8 cellular contexts compared by ENCODE assay signal in genomic region chr1:51234721-51235425, GRCh38. TPM values are rescaled to one million over a fixed set of nuclear protein-coding genes. Genes with fewer than 3 reads are reported as not detected.
DNase-seq lines count a peak whose midpoint lies in the region; ATAC-seq and TF ChIP-seq lines count a peak whose summit lies in the region.

No MANE protein-coding gene starts in this region.

- H3K4me2 ChIP-seq in BLaER1 = peak overlapping the region; percentile 85

- H3K4me3 ChIP-seq in BLaER1 = peak overlapping the region; percentile 80; the same call in 1 of the 2 replicates
- H3K4me3 ChIP-seq in endodermal cell (ENCODE audit: low read length) = peak overlapping the region; percentile 98
- H3K4me3 ChIP-seq in subcutaneous abdominal adipose tissue (ENCODE audit: low read depth in 1 of 5, low read length in 5 of 5) = peak overlapping the region in 3 of 5 donors; percentile 96 to 98 (median 97)

- H3K36me3 ChIP-seq in BLaER1 (no peaks in the 10 kb centered on the region), endodermal cell (ENCODE audit: control insufficient read depth, insufficient read depth, low read length) (no peaks in the 10 kb centered on the region), subcutaneous abdominal adipose tissue (ENCODE audit: control insufficient read depth in 5 of 5, insufficient read depth in 5 of 5, low read length in 5 of 5) (no peaks in the 10 kb centered on the region)

- H4K20me1 ChIP-seq in BLaER1 = peaks cover 30% of the 10 kb centered on the region

- H3K9me3 Mint-ChIP-seq in endodermal cell (no peaks in the 10 kb centered on the region), naive B cell (no peaks in the 10 kb centered on the region)

- H3K27me3 ChIP-seq in BLaER1 (no peaks in the 10 kb centered on the region), endodermal cell (ENCODE audit: control insufficient read depth, insufficient read depth, low read length, poor library complexity, severe bottlenecking) (no peaks in the 10 kb centered on the region), subcutaneous abdominal adipose tissue (ENCODE audit: control insufficient read depth in 5 of 5, insufficient read depth in 4 of 5, low read length in 5 of 5) (no peaks in the 10 kb centered on the region)

- ATAC-seq in GM19324 (IDR thresholded peaks at IDR 0.05; ENCODE audit: low FRiP score, unreplicated experiment) (peak; percentile 72), HG03354 (IDR thresholded peaks at IDR 0.05; ENCODE audit: poor library complexity, severe bottlenecking, unreplicated experiment) (peak; percentile 71), naive B cell (ENCODE audit: low read depth in 2 of 2) (peak; percentile 76 to 78)

- H3K36me3 Mint-ChIP-seq in endodermal cell (ENCODE audit: low read depth) (peaks cover 5% of the 10 kb centered on the region), naive B cell (no peaks in the 10 kb centered on the region)

- H3K4me3 Mint-ChIP-seq in endodermal cell (no peak overlapping the region), naive B cell (peak overlapping the region in 7 of 8 donors; percentile 90 to 97 (median 95))

- H3K27me3 Mint-ChIP-seq in endodermal cell (ENCODE audit: insufficient read depth) (peaks cover 3% of the 10 kb centered on the region), naive B cell (peaks cover 0 to 2% (median 0%) of the 10 kb centered on the region in 3 donors)

- H3K4me1 Mint-ChIP-seq in endodermal cell (peaks cover 19% of the 10 kb centered on the region), naive B cell (peaks cover 20 to 23% (median 21%) of the 10 kb centered on the region in 3 donors)

- 82 to 83% methylated on average over 6 to 8 of the region's 8 CpGs for WGBS in endodermal cell (ENCODE audit: insufficient coverage in 1 of 2, insufficient read length in 1 of 2), 2 experiments

- DNase-seq in NCI-H446 treated with DMSO at 0.1 percent for 48 hours (lab: John Stamatoyannopoulos, UW) (peak; percentile 71), endodermal cell (peak; percentile 48), naive B cell (peak; percentile 86)
- peak; percentile 50 to 66 for DNase-seq in activated CD4-positive, alpha-beta T cell treated with anti-CD3 and anti-CD28 coated beads, Interleukin-2, amount 50 U/mL, for 48 hours

- H3K27ac Mint-ChIP-seq in endodermal cell (peak overlapping the region; percentile 92), naive B cell (peak overlapping the region in 5 of 6 donors; percentile 94 to 99 (median 98))

- no peak for TF ChIP-seq CTCF in endodermal cell (conservative IDR thresholded peaks at IDR 0.05)

- H3K9me3 ChIP-seq in BLaER1 (no peaks in the 10 kb centered on the region), endodermal cell (ENCODE audit: control insufficient read depth, low read length) (no peaks in the 10 kb centered on the region), subcutaneous abdominal adipose tissue (ENCODE audit: control insufficient read depth in 5 of 5, low read length in 5 of 5) (no peaks in the 10 kb centered on the region)

- H3K4me1 ChIP-seq in BLaER1 (peaks cover 44% of the 10 kb centered on the region), endodermal cell (ENCODE audit: control insufficient read depth, insufficient read depth, low read length) (no peaks in the 10 kb centered on the region), subcutaneous abdominal adipose tissue (ENCODE audit: control insufficient read depth in 5 of 5, insufficient read depth in 5 of 5, low read length in 5 of 5) (peaks cover 0 to 33% (median 30%) of the 10 kb centered on the region in 5 donors)

- H3K27ac ChIP-seq in BLaER1 (no peak overlapping the region), endodermal cell (ENCODE audit: low read depth, low read length) (no peak overlapping the region), subcutaneous abdominal adipose tissue (ENCODE audit: low read depth, low read length) (peak overlapping the region; percentile 97)

- no peak overlapping the region for H3K9ac ChIP-seq in BLaER1
- no peak overlapping the region for H3K9ac ChIP-seq in endodermal cell (ENCODE audit: extremely low read depth, low read length, poor library complexity, severe bottlenecking)
- H3K9ac ChIP-seq in subcutaneous abdominal adipose tissue (ENCODE audit: low read length in 5 of 5) = peak overlapping the region in 1 of 5 donors; percentile 80

RNA-seq across cellular contexts. Expression of gene RNF11, which starts 1.2 kb away (rescaled TPM):
- 100 to 1,000 TPM in 1 of 2 donors, 10 to 100 TPM in 1; 84.1 to 103 TPM for total RNA-seq in endodermal cell
- 68.5 TPM for polyA plus RNA-seq in endodermal cell (2013, experiment 1 of 2)
- polyA plus RNA-seq in endodermal cell (2013, experiment 2 of 2) = 68.6 TPM
- polyA plus RNA-seq in naive B cell (ENCODE audit: low read depth in 6 of 6) = 10 to 100 TPM in 2 of 6 donors, 1 to 10 TPM in 4; 5.4 to 14.3 (median 8.3) TPM
